In the genomic region with DNA sequence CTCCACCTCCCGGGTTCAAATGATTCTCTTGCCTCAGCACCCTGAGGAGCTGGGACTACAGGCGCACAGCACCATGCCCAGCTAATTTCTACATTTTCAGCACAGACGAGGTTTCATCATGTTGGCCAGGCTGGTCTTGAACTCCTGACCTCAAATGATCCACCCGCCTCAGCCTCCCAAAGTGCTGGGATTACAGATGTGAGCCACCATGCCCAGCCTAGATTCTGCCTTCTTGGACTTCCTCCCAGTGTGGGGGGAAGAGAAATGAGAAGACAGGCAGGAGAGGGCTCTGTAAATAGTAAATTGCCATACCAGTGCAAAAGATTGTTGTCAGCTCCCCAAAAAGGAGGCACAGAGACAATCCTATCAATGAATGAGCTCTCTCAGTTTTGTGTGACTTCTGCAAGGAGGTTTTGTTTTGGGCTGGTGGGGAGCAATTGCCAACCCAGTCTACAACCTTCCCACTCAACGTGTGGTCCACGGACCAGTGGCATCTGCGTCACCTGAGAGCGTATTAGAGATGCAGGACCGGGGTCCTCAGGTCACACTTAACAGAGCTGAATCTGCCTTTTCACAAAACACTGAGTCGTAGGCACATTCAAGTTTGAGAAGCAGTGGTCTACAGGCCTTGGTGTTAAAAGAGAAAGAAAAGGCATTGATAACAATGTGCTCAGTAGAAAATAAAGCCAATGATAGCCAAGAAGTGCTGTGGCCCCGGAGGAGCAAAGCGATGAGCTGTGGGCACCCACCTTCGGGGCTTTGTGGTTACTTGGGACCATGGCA, we compare ENCODE assay signal across 19 cellular contexts.
A peak's percentile ranks its signal among the peaks of the same experiment; 100 is the strongest.
DNase-seq lines count a peak whose midpoint lies in the region; ATAC-seq and TF ChIP-seq lines count a peak whose summit lies in the region.
"Had no signal": no experiment of that assay in that cellular context is flagged by ENCODE, and none has a peak within 500 bp of the region (broad histone marks: within the 10 kb centered on the region; RNA-seq: fewer than 3 reads in every experiment).

No MANE protein-coding gene starts in this region.

- H3K36me3 ChIP-seq in BE2C (no peaks in the 10 kb centered on the region), mesendoderm (ENCODE audit: control insufficient read depth, insufficient read depth, low read length) (no peaks in the 10 kb centered on the region)
- H3K36me3 ChIP-seq: HAP-1 had no signal

- H3K27me3 Mint-ChIP-seq in neural crest cell (ENCODE audit: low read depth): no peaks in the 10 kb centered on the region
- peaks cover 35% of the 10 kb centered on the region for H3K27me3 Mint-ChIP-seq in stimulated activated naive CD8-positive, alpha-beta T cell treated with anti-CD3 and anti-CD28 coated beads, Interleukin-15, amount 100 ng/mL, for 72 hours

- peaks cover 42% of the 10 kb centered on the region for H3K4me1 Mint-ChIP-seq in neural crest cell
- H3K4me1 Mint-ChIP-seq in stimulated activated naive CD8-positive, alpha-beta T cell treated with anti-CD3 and anti-CD28 coated beads, Interleukin-15, amount 100 ng/mL, for 72 hours: peaks cover 2% of the 10 kb centered on the region

- H3K9me3 Mint-ChIP-seq in neural crest cell: no peaks in the 10 kb centered on the region
- no peaks in the 10 kb centered on the region for H3K9me3 Mint-ChIP-seq in stimulated activated naive CD8-positive, alpha-beta T cell treated with anti-CD3 and anti-CD28 coated beads, Interleukin-15, amount 100 ng/mL, for 72 hours
- H3K9me3 Mint-ChIP-seq: CD8-positive, alpha-beta T cell; GM23338 had no signal

- no peaks in the 10 kb centered on the region for H3K36me3 Mint-ChIP-seq in neural crest cell (ENCODE audit: low read depth)
- H3K36me3 Mint-ChIP-seq: CD8-positive, alpha-beta T cell had no signal

- no peak overlapping the region for H3K4ac ChIP-seq in mesendoderm (ENCODE audit: low read depth, low read length)

- no peak overlapping the region for H3K27ac ChIP-seq in mesendoderm (ENCODE audit: low read depth, low read length)
- H3K27ac ChIP-seq: 22Rv1, C4-2B had no signal

- H4K5ac ChIP-seq in mesendoderm (ENCODE audit: low read length): no peak overlapping the region

- no peak overlapping the region for H2AK5ac ChIP-seq in mesendoderm (ENCODE audit: low read length)

- WGBS in mesendoderm (ENCODE audit: extremely low coverage, insufficient coverage, low lambda C conversion rate): no CpG with 5 or more reads among the region's 13 CpGs

- no peak overlapping the region for H3K56ac ChIP-seq in mesendoderm (ENCODE audit: low read length)

- H3K18ac ChIP-seq in mesendoderm (ENCODE audit: low read length): no peak overlapping the region

- H4K8ac ChIP-seq in mesendoderm (ENCODE audit: low read depth, low read length): no peak overlapping the region

- no peak overlapping the region for H3K4me3 Mint-ChIP-seq in neural crest cell
- H3K4me3 Mint-ChIP-seq in stimulated activated naive CD8-positive, alpha-beta T cell treated with anti-CD3 and anti-CD28 coated beads, Interleukin-15, amount 100 ng/mL, for 72 hours: no peak overlapping the region
- H3K4me3 Mint-ChIP-seq: CD4-positive, CD25-positive, alpha-beta regulatory T cell; CD8-positive, alpha-beta T cell; GM23338; HFFc6 had no signal

- peak overlapping the region; percentile 51 for H3K27ac Mint-ChIP-seq in neural crest cell (ENCODE audit: unreplicated experiment)
- H3K27ac Mint-ChIP-seq in stimulated activated naive CD8-positive, alpha-beta T cell treated with anti-CD3 and anti-CD28 coated beads, Interleukin-15, amount 100 ng/mL, for 72 hours: peak overlapping the region in 1 of 2 donors; percentile 30
- H3K27ac Mint-ChIP-seq: CD4-positive, CD25-positive, alpha-beta regulatory T cell; CD8-positive, alpha-beta T cell; GM23338; HFFc6 had no signal

- H3K27me3 ChIP-seq in BE2C: peaks cover 3% of the 10 kb centered on the region; the same call in 1 of the 2 replicates
- H3K27me3 ChIP-seq in mesendoderm (ENCODE audit: insufficient read depth, low read length, poor library complexity): no peaks in the 10 kb centered on the region

- H2BK15ac ChIP-seq in mesendoderm (replicated peaks; ENCODE audit: low read depth): peak overlapping the region; percentile 21

- no peaks in the 10 kb centered on the region for H3K79me1 ChIP-seq in mesendoderm (ENCODE audit: low read length)

- H3K9me3 ChIP-seq in BE2C: peaks cover 3% of the 10 kb centered on the region; the same call in 1 of the 2 replicates
- H3K9me3 ChIP-seq: Caco-2, HAP-1 had no signal

- H3K23ac ChIP-seq in mesendoderm (ENCODE audit: low read length): no peak overlapping the region

- H3K4me2 ChIP-seq in mesendoderm (ENCODE audit: low read length): no peak overlapping the region
- H3K4me2 ChIP-seq: GM23338 had no signal

- no peaks in the 10 kb centered on the region for H3K79me2 ChIP-seq in mesendoderm (ENCODE audit: control insufficient read depth, insufficient read depth, low read length)

- H3K4me1 ChIP-seq in BE2C (peaks cover 6% of the 10 kb centered on the region), mesendoderm (ENCODE audit: control insufficient read depth, low read depth, low read length) (no peaks in the 10 kb centered on the region)
- H3K4me1 ChIP-seq: HAP-1 had no signal

- H3K4me3 ChIP-seq in BE2C (ENCODE audit: low read depth, low read length) (no peak overlapping the region), mesendoderm (ENCODE audit: low read length) (no peak overlapping the region)
- H3K4me3 ChIP-seq: GM23338, HAP-1 had no signal

- peak; percentile 96 for DNase-seq in BE2C
- peak; percentile 94 for DNase-seq in SK-N-DZ (ENCODE audit: low spot score)
- DNase-seq in mesendoderm: no peak
- DNase-seq in neural crest cell (ENCODE audit: low read depth, low spot score): no peak
- DNase-seq in AG20443 (ENCODE audit: low spot score): no peak
- DNase-seq in stimulated activated naive CD8-positive, alpha-beta T cell treated with anti-CD3 and anti-CD28 coated beads, Interleukin-15, amount 100 ng/mL, for 72 hours: no peak
- DNase-seq: AML-193; Caco-2; CD4-positive, CD25-positive, alpha-beta regulatory T cell; CD8-positive, alpha-beta T cell; DMS153; DND-41; HFFc6 had no signal

- no peak overlapping the region for H3K9ac ChIP-seq in mesendoderm (ENCODE audit: low read length)

- H2BK120ac ChIP-seq in mesendoderm (ENCODE audit: low read depth, low read length): no peak overlapping the region

- no peak for ATAC-seq in HG03039 (IDR thresholded peaks at IDR 0.05; ENCODE audit: unreplicated experiment)
- no peak for ATAC-seq in GM18519 (IDR thresholded peaks at IDR 0.05; ENCODE audit: low FRiP score, unreplicated experiment)
- no peak for ATAC-seq in stimulated activated naive CD8-positive, alpha-beta T cell treated with anti-CD3 and anti-CD28 coated beads, Interleukin-15, amount 100 ng/mL, for 72 hours
- ATAC-seq: CD8-positive, alpha-beta T cell; GM23338 had no signal

- no peak overlapping the region for H2BK5ac ChIP-seq in mesendoderm (ENCODE audit: low read length)

- TF ChIP-seq CTCF in BE2C (IDR thresholded peaks at IDR 0.05; ENCODE audit: low read depth, low read length): no peak
- no peak for TF ChIP-seq CTCF in neural crest cell (conservative IDR thresholded peaks at IDR 0.05)

Comparison
In these comparisons a context has a peak if more than half of its experiments do, and no peak if none do; other contexts are left out.
1. DNase-seq: peak in BE2C (single experiment) and SK-N-DZ (single experiment); none in mesendoderm (single experiment), neural crest cell (single experiment), AG20443 (single experiment) and stimulated activated naive CD8-positive, alpha-beta T cell treated with anti-CD3 and anti-CD28 coated beads, Interleukin-15, amount 100 ng/mL, for 72 hours (0 of 2).